In genomic region chr5:132238901-132239500, GRCh38 we compare ENCODE assay signal across 14 cellular contexts. TPM values are rescaled to one million over a fixed set of nuclear protein-coding genes. Genes with fewer than 3 reads are reported as not detected.
"Had no signal": no experiment of that assay in that cellular context is flagged by ENCODE, and none has a peak within 500 bp of the region (broad histone marks: within the 10 kb centered on the region; RNA-seq: fewer than 3 reads in every experiment).

No MANE protein-coding gene starts in this region.

- H3K9me3 ChIP-seq: colonic mucosa, mucosa of descending colon, neutrophil, pancreas, right lobe of liver, thyroid gland had no signal

- H3K27ac ChIP-seq: colonic mucosa, gastroesophageal sphincter, heart right ventricle, neutrophil, pancreas, thyroid gland, VCaP had no signal

- H3K4me1 Mint-ChIP-seq: central memory CD8-positive, alpha-beta T cell; memory B cell had no signal

- H3K4me3 ChIP-seq: colonic mucosa, gastroesophageal sphincter, heart right ventricle, mucosa of descending colon, pancreas, right lobe of liver, thyroid gland had no signal

- H3K9me3 Mint-ChIP-seq: central memory CD8-positive, alpha-beta T cell had no signal

- FAIRE-seq: pancreas had no signal

- H3K27ac Mint-ChIP-seq: activated naive CD4-positive, alpha-beta T cell treated with anti-CD3 and anti-CD28 coated beads for 36 hours; activated T-helper 17 cell treated with anti-CD3 and anti-CD28 coated beads, Interleukin-2, amount 50 U/mL, for 72 hours; memory B cell; naive thymus-derived CD4-positive, alpha-beta T cell had no signal

- H3K4me1 ChIP-seq: colonic mucosa, gastroesophageal sphincter, pancreas, thyroid gland had no signal

- H3K27me3 ChIP-seq: colonic mucosa, gastroesophageal sphincter, heart right ventricle, neutrophil, pancreas, right lobe of liver, thyroid gland had no signal

- H3K36me3 ChIP-seq: colonic mucosa, gastroesophageal sphincter, heart right ventricle, neutrophil, pancreas, right lobe of liver, thyroid gland had no signal

- H3K4me3 Mint-ChIP-seq: activated naive CD4-positive, alpha-beta T cell treated with anti-CD3 and anti-CD28 coated beads for 36 hours; activated T-helper 17 cell treated with anti-CD3 and anti-CD28 coated beads, Interleukin-2, amount 50 U/mL, for 72 hours; central memory CD8-positive, alpha-beta T cell; memory B cell; naive thymus-derived CD4-positive, alpha-beta T cell had no signal

RNA-seq across cellular contexts. Expression of gene PDLIM4, which starts 18.5 kb away (rescaled TPM):
- total RNA-seq: activated naive CD4-positive, alpha-beta T cell treated with anti-CD3 and anti-CD28 coated beads for 36 hours; activated T-helper 17 cell treated with anti-CD3 and anti-CD28 coated beads, Interleukin-2, amount 50 U/mL, for 72 hours had no signal
